In the genomic region with DNA sequence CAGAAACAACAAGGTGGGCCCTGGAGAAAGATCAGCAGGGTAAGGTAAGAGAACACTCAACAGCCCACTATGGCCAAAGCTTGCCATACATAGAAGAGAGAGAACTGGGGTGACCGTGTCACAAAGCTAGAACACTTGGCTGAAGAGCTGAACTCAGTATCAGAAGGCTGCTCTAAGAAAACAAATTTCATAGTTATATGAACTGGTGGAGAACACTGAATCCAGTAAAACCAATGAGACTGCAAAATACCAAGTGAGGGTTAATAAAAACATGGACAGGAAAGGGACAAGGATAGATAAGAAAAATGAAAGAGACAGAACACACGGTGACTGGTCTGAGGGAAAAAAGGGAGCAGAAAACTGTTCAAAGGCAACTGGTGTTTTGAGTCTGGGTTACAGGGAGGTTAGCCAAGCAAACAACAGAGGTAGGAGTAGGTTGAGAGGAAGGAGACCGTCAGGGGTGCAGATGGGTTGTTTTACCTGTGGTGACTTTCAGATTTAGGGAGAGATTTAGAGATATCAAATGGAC, we compare ENCODE assay signal across 16 cellular contexts. TPM values are rescaled to one million over a fixed set of nuclear protein-coding genes. Genes with fewer than 3 reads are reported as not detected.
DNase-seq lines count a peak whose midpoint lies in the region; ATAC-seq, FAIRE-seq and TF ChIP-seq lines count a peak whose summit lies in the region.
"Had no signal": no experiment of that assay in that cellular context is flagged by ENCODE, and none has a peak within 500 bp of the region (broad histone marks: within the 10 kb centered on the region; RNA-seq: fewer than 3 reads in every experiment).

No MANE protein-coding gene starts in this region.

- no peak overlapping the region for H3K18ac ChIP-seq in mesenchymal stem cell (ENCODE audit: low read depth in 1 of 2, low read length in 2 of 2)

- ATAC-seq in HepG2 (no peak), right lobe of liver (no peak)

- no TSS peak for BruUV-seq in HepG2 (replicated peaks; lab: Mats Ljungman, UMichigan)

- no peak overlapping the region for H4K8ac ChIP-seq in mesenchymal stem cell (ENCODE audit: low read length)

- H3K4ac ChIP-seq in mesenchymal stem cell (ENCODE audit: low read depth in 1 of 2, low read length in 2 of 2), result no peak overlapping the region

- H4K20me1 ChIP-seq in HepG2 (ENCODE audit: insufficient read depth, low read length), result peaks cover 29% of the 10 kb centered on the region

- no peak overlapping the region for H2BK12ac ChIP-seq in mesenchymal stem cell (ENCODE audit: low read length in 2 of 2)

- no peak overlapping the region for H2BK5ac ChIP-seq in mesenchymal stem cell (ENCODE audit: low read depth, low read length, poor library complexity, severe bottlenecking)

- peaks cover 22% of the 10 kb centered on the region for H3K4me1 ChIP-seq in HepG2 (ENCODE audit: insufficient read depth, low read length)
- H3K4me1 ChIP-seq in right lobe of liver, result no peaks in the 10 kb centered on the region
- H3K4me1 ChIP-seq in mesenchymal stem cell (ENCODE audit: control insufficient read depth, insufficient read depth, low read depth, low read length), result peaks cover 5% of the 10 kb centered on the region
- no peaks in the 10 kb centered on the region for H3K4me1 ChIP-seq in tibial nerve
- H3K4me1 ChIP-seq: BLaER1, Caco-2 had no signal

- no peak overlapping the region for H4K91ac ChIP-seq in mesenchymal stem cell (ENCODE audit: low read length)

- H2AK5ac ChIP-seq in mesenchymal stem cell (ENCODE audit: low read length, severe bottlenecking), result peak overlapping the region; percentile 61

- no peaks in the 10 kb centered on the region for H3K9me3 ChIP-seq in HepG2 (ENCODE audit: low read length)
- no peaks in the 10 kb centered on the region for H3K9me3 ChIP-seq in right lobe of liver
- H3K9me3 ChIP-seq in mesenchymal stem cell (ENCODE audit: control insufficient read depth, low read length), result no peaks in the 10 kb centered on the region
- no peaks in the 10 kb centered on the region for H3K9me3 ChIP-seq in tibial nerve
- H3K9me3 ChIP-seq: Caco-2 had no signal

- H3K9ac ChIP-seq in HepG2 (ENCODE audit: insufficient read depth, low read depth, low read length) (no peak overlapping the region), mesenchymal stem cell (ENCODE audit: low read length) (no peak overlapping the region)
- H3K9ac ChIP-seq: BLaER1, GM23248 had no signal

- no peak overlapping the region for H3K4me3 ChIP-seq in HepG2 (replicated peaks in 1 of 3; ENCODE audit: insufficient read depth in 1 of 3, low read depth in 2 of 3, low read length in 3 of 3)
- no peak overlapping the region for H3K4me3 ChIP-seq in right lobe of liver
- H3K4me3 ChIP-seq in mesenchymal stem cell (ENCODE audit: insufficient read depth in 1 of 2, low read depth in 1 of 2, low read length in 2 of 2), result no peak overlapping the region
- no peak overlapping the region for H3K4me3 ChIP-seq in tibial nerve
- H3K4me3 ChIP-seq: BLaER1, GM23248 had no signal

- FAIRE-seq in HepG2 (lab: Jason Lieb, UNC), result no peak

- TF ChIP-seq CTCF in HepG2 (CRISPR knock-in tag; IDR thresholded peaks at IDR 0.05), result no peak
- no peak for TF ChIP-seq CTCF in right lobe of liver (IDR thresholded peaks at IDR 0.05)
- no peak for TF ChIP-seq CTCF in tibial nerve (IDR thresholded peaks at IDR 0.05)

- H2AFZ ChIP-seq in HepG2 (ENCODE audit: low read length) (no peak overlapping the region), mesenchymal stem cell (ENCODE audit: low read depth, low read length) (no peak overlapping the region)
- H2AFZ ChIP-seq: GM23248 had no signal

- no peak for TF ChIP-seq RAD21 in HepG2 (CRISPR knock-in tag; IDR thresholded peaks at IDR 0.05)

- DNase-seq in HepG2 (ENCODE audit: low spot score), result no peak
- DNase-seq in right lobe of liver, result no peak
- DNase-seq in OCI-M1 (lab: John Stamatoyannopoulos, UW), result peak; percentile 28
- no peak for DNase-seq in mesenchymal stem cell
- no peak for DNase-seq in anterior cingulate cortex (lab: John Stamatoyannopoulos, UW)
- DNase-seq in tibial nerve (ENCODE audit: low spot score in 2 of 2), result no peak
- no peak for DNase-seq in globus pallidus (ENCODE audit: low spot score)
- DNase-seq: 8988T; AML-193; Caco-2; CD8-positive, alpha-beta memory T cell; DND-41; GF-D8; GM23248; H7 had no signal

- no peaks in the 10 kb centered on the region for H3K27me3 ChIP-seq in HepG2 (ENCODE audit: control insufficient read depth in 1 of 2, insufficient read depth in 2 of 2, low read length in 2 of 2)
- H3K27me3 ChIP-seq in right lobe of liver, result no peaks in the 10 kb centered on the region
- no peaks in the 10 kb centered on the region for H3K27me3 ChIP-seq in mesenchymal stem cell (ENCODE audit: control insufficient read depth in 1 of 2, insufficient read depth in 1 of 2, low read length in 2 of 2)
- no peaks in the 10 kb centered on the region for H3K27me3 ChIP-seq in tibial nerve
- H3K27me3 ChIP-seq: BLaER1 had no signal

- intact Hi-C loops in HepG2 (cut with micrococcal nuclease; ENCODE audit: unreplicated experiment), result loop anchor here (10.0 kb wide), 1 partner anchor 256 kb away; no protein-coding TSS in a partner anchor
- intact Hi-C loops in right lobe of liver (cut with DNase I), result no loop called here

- CTCF ChIA-PET in HepG2 (lab: Yijun Ruan, JAX; ENCODE audit: low intra/inter-chr PET ratio, low total read pairs), result no interaction called here

- no peak overlapping the region for H3K14ac ChIP-seq in mesenchymal stem cell (ENCODE audit: low read length in 2 of 2)

- H3K4me2 ChIP-seq in HepG2 (ENCODE audit: low read depth, low read length) (no peak overlapping the region), mesenchymal stem cell (ENCODE audit: low read length, poor library complexity, severe bottlenecking) (no peak overlapping the region)
- H3K4me2 ChIP-seq: BLaER1 had no signal

- TF ChIP-seq POLR2A in HepG2 (IDR thresholded peaks at IDR 0.05; ENCODE audit: insufficient read depth in 1 of 2, low read depth in 2 of 2, low read length in 2 of 2) (no peak), right lobe of liver (IDR thresholded peaks at IDR 0.05) (no peak), tibial nerve (IDR thresholded peaks at IDR 0.05) (no peak)

- WGBS in HepG2 (ENCODE audit: low lambda C conversion rate), result 88% methylated on average over 3 of the region's 3 CpGs
- 62% methylated on average over 2 of the region's 3 CpGs for WGBS in right lobe of liver (ENCODE audit: insufficient coverage, low coverage, low lambda C conversion rate, missing lambda C conversion rate)
- 71% methylated on average over 3 of the region's 3 CpGs for WGBS in mesenchymal stem cell
- 70 to 80% methylated on average over 3 of the region's 3 CpGs for WGBS in tibial nerve, 2 donors

- in situ Hi-C loops in HepG2 (cut with HindIII; ENCODE audit: extremely low pct_ligation_motif_present, low pct_unique_long_range_greater_than_20kb), result no loop called here

- H3K36me3 ChIP-seq in HepG2 (replicated peaks in 1 of 2; ENCODE audit: control insufficient read depth in 1 of 2, insufficient read depth in 2 of 2, low read length in 2 of 2) (peaks cover 3 to 11% of the 10 kb centered on the region in 2 experiments; a peak in 4 of 5 replicates), right lobe of liver (no peaks in the 10 kb centered on the region), mesenchymal stem cell (ENCODE audit: control insufficient read depth in 1 of 2, insufficient read depth in 2 of 2, low read depth in 1 of 2, low read length in 2 of 2) (peaks cover 0 to 11% of the 10 kb centered on the region in 2 experiments), tibial nerve (no peaks in the 10 kb centered on the region)

- H2BK120ac ChIP-seq in mesenchymal stem cell (ENCODE audit: low read depth, low read length), result no peak overlapping the region

- H3K27ac ChIP-seq in HepG2 (ENCODE audit: extremely low read length, insufficient read depth, low read length) (no peak overlapping the region), right lobe of liver (no peak overlapping the region), mesenchymal stem cell (ENCODE audit: low read length, poor library complexity, severe bottlenecking) (no peak overlapping the region), tibial nerve (no peak overlapping the region)
- H3K27ac ChIP-seq: BLaER1, GM23248 had no signal

- peaks cover 94% of the 10 kb centered on the region for H3K79me2 ChIP-seq in HepG2 (ENCODE audit: insufficient read depth, low read length)

- POLR2A ChIA-PET in HepG2 (lab: Yijun Ruan, JAX), result no interaction called here

- H2BK15ac ChIP-seq in mesenchymal stem cell (ENCODE audit: low read depth, poor library complexity, severe bottlenecking), result no peak overlapping the region

- H3K23ac ChIP-seq in mesenchymal stem cell (ENCODE audit: low read length in 2 of 2), result no peak overlapping the region

- H3K79me1 ChIP-seq in mesenchymal stem cell (replicated peaks; ENCODE audit: low read length, poor library complexity, severe bottlenecking), result peaks cover 30% of the 10 kb centered on the region

- no peak for TF ChIP-seq EP300 in HepG2 (IDR thresholded peaks at IDR 0.05; ENCODE audit: low read depth in 2 of 2, low read length in 2 of 2)
- TF ChIP-seq EP300 in HepG2 (CRISPR knock-in tag; IDR thresholded peaks at IDR 0.05; ENCODE audit: borderline replicate concordance), result no peak
- no peak for TF ChIP-seq EP300 in tibial nerve (IDR thresholded peaks at IDR 0.05)

RNA-seq across cellular contexts. Expression of a gene that starts 56.5 kb away (rescaled TPM):
- total RNA-seq in HepG2 (2016; rRNA removed; fragmentation: Illumina TruSeq; extraction: Trizol), result 59.6 and 64.4 TPM in 2 replicates
- total RNA-seq in HepG2 (2016; cell fraction: cytosol; rRNA removed; fragmentation: Illumina TruSeq; extraction: Trizol; ENCODE audit: low read depth), result 36.0 and 38.2 TPM in 2 replicates
- total RNA-seq in HepG2 (2016; cell fraction: insoluble cytoplasmic fraction; rRNA removed; fragmentation: Illumina TruSeq; extraction: Trizol), result 52.1 and 61.1 TPM in 2 replicates
- total RNA-seq in HepG2 (2016; cell fraction: membrane; rRNA removed; fragmentation: Illumina TruSeq; extraction: Trizol), result 27.5 and 31.6 TPM in 2 replicates
- 80.6 and 82.3 TPM in 2 replicates for total RNA-seq in HepG2 (2016; cell fraction: nucleus; rRNA removed; fragmentation: Illumina TruSeq; extraction: Trizol)
- 105 and 112 TPM in 2 replicates for polyA plus RNA-seq in HepG2 (2011; rRNA removed)
- 85.3 and 101 TPM in 2 replicates for polyA plus RNA-seq in HepG2 (2011; cell fraction: cytosol; rRNA removed)
- 48.6 and 57.8 TPM in 2 replicates for polyA plus RNA-seq in HepG2 (2011; cell fraction: nucleus; rRNA removed)
- polyA plus RNA-seq in HepG2 (2012), result 96.1 and 155 TPM in 2 replicates
- polyA plus RNA-seq in HepG2 (2016; cell fraction: cytosol; fragmentation: Illumina TruSeq; extraction: Trizol; ENCODE audit: low read depth), result 36.7 and 40.8 TPM in 2 replicates
- 123 and 133 TPM in 2 replicates for polyA plus RNA-seq in HepG2 (2016; cell fraction: insoluble cytoplasmic fraction; fragmentation: Illumina TruSeq; extraction: Trizol; ENCODE audit: low read depth)
- 46.7 and 49.6 TPM in 2 replicates for polyA plus RNA-seq in HepG2 (2016; cell fraction: membrane; fragmentation: Illumina TruSeq; extraction: Trizol; ENCODE audit: low read depth)
- polyA plus RNA-seq in HepG2 (2016; cell fraction: nucleus; fragmentation: Illumina TruSeq; extraction: Trizol; ENCODE audit: insufficient read depth, low read depth), result 94.8 and 108 TPM in 2 replicates
- 8.1 and 47.1 TPM in 2 replicates for polyA minus RNA-seq in HepG2 (2011; rRNA and poly(A)+ RNA removed; ENCODE audit: low replicate concordance)
- 72.4 and 77.0 TPM in 2 replicates for polyA minus RNA-seq in HepG2 (2011; cell fraction: cytosol; rRNA and poly(A)+ RNA removed)
- polyA minus RNA-seq in HepG2 (2011; cell fraction: nucleus; rRNA and poly(A)+ RNA removed), result 265 and 281 TPM in 2 replicates
- 10 to 100 TPM; 15.9 to 34.4 (median 23.4) TPM for total RNA-seq in right lobe of liver
- polyA plus RNA-seq in mesenchymal stem cell (2013, experiment 1 of 2), result 6.9 TPM
- polyA plus RNA-seq in mesenchymal stem cell (2013, experiment 2 of 2), result 7.6 TPM
- 10 to 100 TPM; 14.9 to 46.5 (median 32.8) TPM for total RNA-seq in tibial nerve
